ENCODE assay signal across 19 cellular contexts in the genomic region with DNA sequence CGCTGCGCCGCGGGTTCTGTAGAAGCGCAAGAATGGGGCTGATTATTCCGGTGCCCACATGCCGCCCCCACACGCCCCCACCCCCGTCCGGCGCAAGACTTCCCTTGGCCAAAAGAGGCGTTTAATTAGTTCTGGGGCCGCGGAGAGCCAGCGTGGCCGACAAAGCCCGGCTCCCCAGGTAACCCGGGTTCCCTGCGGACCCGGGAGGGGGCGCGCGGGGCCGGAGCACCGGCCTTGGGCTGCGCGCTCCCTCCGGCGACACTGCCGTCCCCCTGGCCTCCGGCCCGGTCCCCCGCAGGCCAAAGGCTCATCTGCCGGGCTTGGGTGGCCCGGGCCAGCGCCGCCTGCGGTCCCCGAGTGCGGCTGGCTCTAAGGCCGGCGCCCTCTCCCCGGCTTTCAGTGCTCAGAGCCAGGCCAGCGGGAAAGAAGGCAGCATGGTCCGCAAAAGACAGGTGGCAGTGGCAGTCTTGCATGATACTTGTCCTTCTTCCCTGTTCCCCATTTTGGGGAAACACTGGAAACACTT. TPM values are rescaled to one million over a fixed set of nuclear protein-coding genes. Genes with fewer than 3 reads are reported as not detected.
DNase-seq lines count a peak whose midpoint lies in the region; ATAC-seq and TF ChIP-seq lines count a peak whose summit lies in the region.
"Had no signal": no experiment of that assay in that cellular context is flagged by ENCODE, and none has a peak within 500 bp of the region (broad histone marks: within the 10 kb centered on the region; RNA-seq: fewer than 3 reads in every experiment).

No MANE protein-coding gene starts in this region.

- H3K9ac ChIP-seq in iPS-18a (ENCODE audit: low read length), result no peak overlapping the region
- no peak overlapping the region for H3K9ac ChIP-seq in MM.1S (ENCODE audit: low read length)

- H3K9me3 ChIP-seq in T-helper 17 cell (ENCODE audit: control insufficient read depth, low read length, poor library complexity, severe bottlenecking) (no peaks in the 10 kb centered on the region), iPS-18a (ENCODE audit: control insufficient read depth, low read depth, low read length) (no peaks in the 10 kb centered on the region), MM.1S (replicated peaks; ENCODE audit: insufficient read depth, low read length) (no peaks in the 10 kb centered on the region)
- H3K9me3 ChIP-seq: esophagus squamous epithelium, ovary, thyroid gland had no signal

- H3K4me1 Mint-ChIP-seq in GM23338, result peaks cover 17% of the 10 kb centered on the region
- peaks cover 3% of the 10 kb centered on the region for H3K4me1 Mint-ChIP-seq in T-helper 17 cell
- H3K4me1 Mint-ChIP-seq in progenitor cell of endocrine pancreas (ENCODE audit: low read depth), result peaks cover 17% of the 10 kb centered on the region
- H3K4me1 Mint-ChIP-seq: activated CD4-positive, alpha-beta T cell treated with anti-CD3 and anti-CD28 coated beads, Interleukin-2, amount 10 ng/mL, durations not matched to agents 24 days and 14 days had no signal

- no peaks in the 10 kb centered on the region for H3K36me3 ChIP-seq in GM23338 (ENCODE audit: insufficient read depth)
- H3K36me3 ChIP-seq in iPS-18a (ENCODE audit: control insufficient read depth, low read depth, low read length), result no peaks in the 10 kb centered on the region
- H3K36me3 ChIP-seq in MM.1S (replicated peaks; ENCODE audit: insufficient read depth, low read length), result no peaks in the 10 kb centered on the region
- H3K36me3 ChIP-seq: esophagus squamous epithelium, ovary, thyroid gland had no signal

- H3K27ac Mint-ChIP-seq in GM23338 (no peak overlapping the region), T-helper 17 cell (no peak overlapping the region), progenitor cell of endocrine pancreas (peak overlapping the region; percentile 92)
- H3K27ac Mint-ChIP-seq: activated CD4-positive, alpha-beta T cell treated with anti-CD3 and anti-CD28 coated beads, Interleukin-2, amount 10 ng/mL, durations not matched to agents 24 days and 14 days had no signal

- H3K27me3 Mint-ChIP-seq in GM23338 (ENCODE audit: insufficient read depth, low read depth, poor library complexity) (peaks cover 96% of the 10 kb centered on the region), T-helper 17 cell (peaks cover 89% of the 10 kb centered on the region), progenitor cell of endocrine pancreas (peaks cover 83% of the 10 kb centered on the region)

- H3F3A ChIP-seq in GM23338 (replicated peaks; ENCODE audit: low read depth), result peaks cover 6% of the 10 kb centered on the region
- H3F3A ChIP-seq in MM.1S (ENCODE audit: insufficient read depth, low read length), result no peaks in the 10 kb centered on the region

- peak overlapping the region; percentile 72 for H3K4me3 Mint-ChIP-seq in GM23338
- H3K4me3 Mint-ChIP-seq in T-helper 17 cell, result peak overlapping the region; percentile 52
- H3K4me3 Mint-ChIP-seq in progenitor cell of endocrine pancreas (ENCODE audit: low read depth), result peak overlapping the region; percentile 84
- H3K4me3 Mint-ChIP-seq: activated CD4-positive, alpha-beta T cell treated with anti-CD3 and anti-CD28 coated beads, Interleukin-2, amount 10 ng/mL, durations not matched to agents 24 days and 14 days had no signal

- ATAC-seq in GM23338 (peak; percentile 42), T-helper 17 cell (no peak)

- H3K27ac ChIP-seq in GM23338 (ENCODE audit: low read depth), result no peak overlapping the region
- no peak overlapping the region for H3K27ac ChIP-seq in iPS-18a (ENCODE audit: low read length)
- no peak overlapping the region for H3K27ac ChIP-seq in MM.1S (ENCODE audit: low read length)
- H3K27ac ChIP-seq: esophagus squamous epithelium, ovary, RWPE1, thyroid gland had no signal

- peaks cover 19% of the 10 kb centered on the region; the same call in 1 of the 2 replicates for H4K20me1 ChIP-seq in GM23338 (replicated peaks; ENCODE audit: insufficient read depth)
- H4K20me1 ChIP-seq in MM.1S (ENCODE audit: insufficient read depth, low read length), result no peaks in the 10 kb centered on the region

- H3K9me3 Mint-ChIP-seq in GM23338, result no peaks in the 10 kb centered on the region; the same call in 2 of the 3 replicates
- H3K9me3 Mint-ChIP-seq in progenitor cell of endocrine pancreas (ENCODE audit: low read depth), result no peaks in the 10 kb centered on the region

- H3K36me3 Mint-ChIP-seq in GM23338 (ENCODE audit: low read depth) (no peaks in the 10 kb centered on the region), T-helper 17 cell (ENCODE audit: low read depth) (peaks cover 2% of the 10 kb centered on the region), progenitor cell of endocrine pancreas (ENCODE audit: insufficient read depth) (peaks cover 4% of the 10 kb centered on the region)

- H3K79me2 ChIP-seq in GM23338 (replicated peaks; ENCODE audit: insufficient read depth) (no peaks in the 10 kb centered on the region), MM.1S (ENCODE audit: low read length) (no peaks in the 10 kb centered on the region)

- H3K27me3 ChIP-seq in GM23338 (ENCODE audit: insufficient read depth), result peaks cover 100% of the 10 kb centered on the region
- peaks cover 100% of the 10 kb centered on the region for H3K27me3 ChIP-seq in iPS-18a (ENCODE audit: control insufficient read depth, insufficient read depth, low read length)
- H3K27me3 ChIP-seq in MM.1S (replicated peaks; ENCODE audit: insufficient read depth, low read length), result no peaks in the 10 kb centered on the region
- H3K27me3 ChIP-seq: ovary had no signal

- peak; percentile 7 to 22; a peak in 1 of 4 replicates for TF ChIP-seq CTCF in GM23338 (conservative IDR thresholded peaks at IDR 0.05; ENCODE audit: low read depth in 2 of 2)
- peak; percentile 43 for TF ChIP-seq CTCF in progenitor cell of endocrine pancreas (IDR thresholded peaks at IDR 0.05; ENCODE audit: unreplicated experiment)
- no peak for TF ChIP-seq CTCF in MM.1S (IDR thresholded peaks at IDR 0.05; ENCODE audit: low read length)

- DNase-seq in GM23338 (ENCODE audit: low spot score) (peak; percentile 49), T-helper 17 cell (no peak), progenitor cell of endocrine pancreas (ENCODE audit: low spot score, unreplicated experiment) (no peak), T-helper 9 cell (no peak), MM.1S (no peak)
- no peak for DNase-seq in activated naive CD4-positive, alpha-beta T cell (lab: John Stamatoyannopoulos, UW)
- DNase-seq: activated CD4-positive, alpha-beta T cell treated with anti-CD3 and anti-CD28 coated beads, Interleukin-2, amount 10 ng/mL, durations not matched to agents 24 days and 14 days; C1 segment of cervical spinal cord; cortex of kidney; esophagus squamous epithelium; hippocampal formation; mesenchymal stem cell; NCI-H82; ovary; T-helper 2 cell; thyroid gland had no signal

- H3K4me2 ChIP-seq in GM23338 (peak overlapping the region; percentile 67), MM.1S (ENCODE audit: low read depth, low read length) (no peak overlapping the region)

- H3K4me3 ChIP-seq in GM23338 (peak overlapping the region; percentile 46), iPS-18a (ENCODE audit: low read length) (peak overlapping the region; percentile 42), MM.1S (ENCODE audit: low read length) (no peak overlapping the region)
- H3K4me3 ChIP-seq: ovary, thyroid gland had no signal

- no peaks in the 10 kb centered on the region for H3K9me2 ChIP-seq in GM23338 (ENCODE audit: insufficient read depth)
- H3K9me2 ChIP-seq in MM.1S (replicated peaks; ENCODE audit: insufficient read depth, low read length), result no peaks in the 10 kb centered on the region

- peaks cover 27% of the 10 kb centered on the region; the same call in 1 of the 2 replicates for H3K4me1 ChIP-seq in GM23338 (ENCODE audit: insufficient read depth)
- H3K4me1 ChIP-seq in iPS-18a (ENCODE audit: control insufficient read depth, low read depth, low read length), result peaks cover 6% of the 10 kb centered on the region
- H3K4me1 ChIP-seq in MM.1S (ENCODE audit: low read length), result no peaks in the 10 kb centered on the region

- H2AFZ ChIP-seq in GM23338 (peak overlapping the region; percentile 90), MM.1S (ENCODE audit: low read length) (no peak overlapping the region)

TF ChIP-seq in GM23338, 12 proteins besides CTCF, POLR2A, EP300 and RAD21 (continues in another document):
- TF ChIP-seq EZH2 (IDR thresholded peaks at IDR 0.05; ENCODE audit: low read depth, unreplicated experiment) (no peak), POLR2AphosphoS5 (IDR thresholded peaks at IDR 0.05; ENCODE audit: low read depth) (no peak), ZNF114 (CRISPR knock-in tag; IDR thresholded peaks at IDR 0.05) (no peak), STAT1 (IDR thresholded peaks at IDR 0.05; ENCODE audit: unreplicated experiment) (no peak), ZNF331 (CRISPR knock-in tag; IDR thresholded peaks at IDR 0.05; ENCODE audit: low read depth) (no peak), CREB1 (CRISPR knock-in tag; IDR thresholded peaks at IDR 0.05; ENCODE audit: low read depth) (no peak)

RNA-seq across cellular contexts. Expression of gene PTF1A, which starts 18.5 kb away (rescaled TPM):
- total RNA-seq in GM23338 (2014; rRNA removed; shearing (Covaris generic)), result not detected in 2 replicates
- polyA plus RNA-seq in GM23338 (2016; fragmentation: Nextera tagmentation; extraction: Ambion mirVana), result not detected in 2 replicates
- not detected for total RNA-seq in T-helper 17 cell
- total RNA-seq in progenitor cell of endocrine pancreas, result 41.3 and 50.7 TPM in 2 replicates
- total RNA-seq: activated CD4-positive, alpha-beta T cell treated with anti-CD3 and anti-CD28 coated beads, Interleukin-2, amount 10 ng/mL, durations not matched to agents 24 days and 14 days; Daoy; esophagus squamous epithelium; ovary; thyroid gland had no signal
- polyA plus RNA-seq: ovary had no signal

Comparison
In these comparisons a context has a peak if more than half of its experiments do, and no peak if none do; other contexts are left out.
1. RNA of gene PTF1A, which starts 18.5 kb away (total RNA-seq): 41.3 to 50.7 TPM in progenitor cell of endocrine pancreas; not detected in GM23338 and not detected in T-helper 17 cell; every median in the first group is over 10 times any median in the second.
2. Peak in every context shown above with its lines, with median percentiles within 50 percentile points of each other: H3K4me3 Mint-ChIP-seq.